Comparison of ENCODE assay signal across 8 cellular contexts in the genomic region with DNA sequence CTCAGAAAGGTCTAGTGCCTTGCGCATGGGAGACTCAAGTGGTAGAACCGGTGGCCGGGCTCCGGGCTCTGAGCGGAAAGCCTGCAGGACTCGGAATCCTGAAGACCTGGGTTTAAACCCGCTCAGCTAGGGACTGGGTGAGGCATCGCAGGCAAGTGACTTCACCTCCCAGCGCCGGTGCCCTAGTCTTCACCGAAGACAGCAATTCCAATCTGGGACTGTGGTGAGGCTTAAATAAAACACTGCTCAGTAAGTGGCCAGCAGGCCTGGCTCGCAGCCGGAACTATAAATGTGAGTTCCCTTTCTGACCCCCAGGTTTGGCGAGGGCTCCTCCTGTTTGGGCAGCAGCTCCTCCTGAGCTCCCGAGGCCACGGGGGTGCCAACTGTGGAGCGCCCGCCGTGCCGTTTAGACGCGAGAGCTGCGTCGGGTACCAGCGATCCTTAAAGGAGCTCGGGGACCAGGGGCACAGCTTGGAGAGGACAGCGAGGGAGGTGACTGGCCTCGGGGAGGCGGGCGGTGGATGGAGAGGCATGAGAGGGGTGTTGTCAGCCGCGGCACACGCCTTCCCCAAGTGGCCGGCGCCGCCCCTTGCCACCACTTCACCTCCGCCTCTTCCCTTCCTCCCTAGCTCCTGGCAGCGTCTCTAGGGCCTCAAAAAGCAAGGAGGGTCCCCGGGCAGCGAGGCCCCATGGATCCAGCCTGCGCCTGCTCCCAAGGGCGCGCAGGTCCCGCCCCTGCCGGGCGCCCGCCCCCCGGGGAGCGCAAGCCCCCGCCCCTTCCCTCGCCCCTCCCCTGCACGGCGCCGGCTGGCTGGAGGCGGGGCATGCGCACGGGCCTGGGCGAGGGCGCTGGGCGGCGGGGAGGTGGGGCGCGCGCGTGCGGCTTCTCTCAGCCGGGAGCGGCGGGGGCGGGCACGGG. TPM values are rescaled to one million over a fixed set of nuclear protein-coding genes. Genes with fewer than 3 reads are reported as not detected.
DNase-seq lines count a peak whose midpoint lies in the region; ATAC-seq and TF ChIP-seq lines count a peak whose summit lies in the region.

No MANE protein-coding gene starts in this region.

- H3K9me3 Mint-ChIP-seq in activated CD4-positive, alpha-beta T cell treated with anti-CD3 and anti-CD28 coated beads, Interleukin-2, amount 10 ng/mL, durations not matched to agents 24 days and 14 days = no peaks in the 10 kb centered on the region

- H3K4me1 Mint-ChIP-seq in activated CD4-positive, alpha-beta T cell treated with anti-CD3 and anti-CD28 coated beads, Interleukin-2, amount 10 ng/mL, durations not matched to agents 24 days and 14 days = peaks cover 9% of the 10 kb centered on the region

- H3K4me3 Mint-ChIP-seq in activated CD4-positive, alpha-beta T cell treated with anti-CD3 and anti-CD28 coated beads, Interleukin-2, amount 10 ng/mL, durations not matched to agents 24 days and 14 days = peak overlapping the region; percentile 95

- no peaks in the 10 kb centered on the region for H3K36me3 Mint-ChIP-seq in activated CD4-positive, alpha-beta T cell treated with anti-CD3 and anti-CD28 coated beads, Interleukin-2, amount 10 ng/mL, durations not matched to agents 24 days and 14 days (ENCODE audit: low read depth)

- peak overlapping the region; percentile 92 to 94 for H3K27ac ChIP-seq in coronary artery

- peaks cover 69% of the 10 kb centered on the region for H3K27me3 Mint-ChIP-seq in activated CD4-positive, alpha-beta T cell treated with anti-CD3 and anti-CD28 coated beads, Interleukin-2, amount 10 ng/mL, durations not matched to agents 24 days and 14 days

- H3K27ac Mint-ChIP-seq in activated CD4-positive, alpha-beta T cell treated with anti-CD3 and anti-CD28 coated beads, Interleukin-2, amount 10 ng/mL, durations not matched to agents 24 days and 14 days = peak overlapping the region; percentile 72

- intact Hi-C loops in activated CD4-positive, alpha-beta T cell treated with anti-CD3 and anti-CD28 coated beads, Interleukin-2, amount 10 ng/mL, durations not matched to agents 24 days and 14 days (cut with micrococcal nuclease) = loop anchor here (2.0 to 10.0 kb wide), 5 partner anchors 96 to 1210 kb away; partner anchors contain the start of genes RAB12, RALBP1, TWSG1 and VAPA

- H3K4me3 ChIP-seq in coronary artery = peak overlapping the region; percentile 87

- DNase-seq in AG20443 (ENCODE audit: low spot score) = peak; percentile 99
- peak; percentile 93 for DNase-seq in GM19240 (ENCODE audit: insufficient read length, low spot score)
- DNase-seq in NCI-H510A (lab: John Stamatoyannopoulos, UW) = peak; percentile 97
- DNase-seq in activated CD4-positive, alpha-beta T cell treated with anti-CD3 and anti-CD28 coated beads, Interleukin-2, amount 10 ng/mL, durations not matched to agents 24 days and 14 days = peak; percentile 96
- peak; percentile 84 for DNase-seq in coronary artery (ENCODE audit: low spot score)
- DNase-seq in left lobe of liver (ENCODE audit: low spot score) = peak; percentile 92
- peak; percentile 73 for DNase-seq in stimulated activated CD4-positive, alpha-beta T cell treated with anti-CD3 and anti-CD28 coated beads, Interleukin-1b, Interleukin-23, amount 100 ng/mL, for 48 hours

- TF ChIP-seq CTCF in coronary artery (IDR thresholded peaks at IDR 0.05) = no peak

- ATAC-seq in HG03439 (IDR thresholded peaks at IDR 0.05; ENCODE audit: unreplicated experiment) (peak; percentile 88), left lobe of liver (peak; percentile 91)

RNA-seq across cellular contexts. Expression of gene MTCL1, which starts 0.7 kb away (rescaled TPM):
- total RNA-seq in activated CD4-positive, alpha-beta T cell treated with anti-CD3 and anti-CD28 coated beads, Interleukin-2, amount 10 ng/mL, durations not matched to agents 24 days and 14 days = 0.09 and 0.40 TPM in 2 replicates
- 2.5 TPM for total RNA-seq in left lobe of liver

Comparison
In these comparisons a context has a peak if more than half of its experiments do, and no peak if none do; other contexts are left out.
1. Peak in every context shown above with its lines: DNase-seq, ATAC-seq, H3K4me3 ChIP-seq and H3K27ac ChIP-seq.